24 cellular contexts compared by ENCODE assay signal in genomic region chr9:22529426-22530199, GRCh38.
DNase-seq lines count a peak whose midpoint lies in the region; ATAC-seq, FAIRE-seq and TF ChIP-seq lines count a peak whose summit lies in the region.
"Had no signal": no experiment of that assay in that cellular context is flagged by ENCODE, and none has a peak within 500 bp of the region (broad histone marks: within the 10 kb centered on the region; RNA-seq: fewer than 3 reads in every experiment).

No MANE protein-coding gene starts in this region.

- ATAC-seq in HepG2 (no peak), right lobe of liver (no peak), RWPE2 (ENCODE audit: low read depth) (peak; percentile 45; the same call in 1 of the 3 replicates), GM18861 (IDR thresholded peaks at IDR 0.05; ENCODE audit: unreplicated experiment) (no peak), esophagus mucosa (no peak)
- ATAC-seq: A549, natural killer cell, T-helper 17 cell had no signal

- intact Hi-C loops in HepG2 (cut with micrococcal nuclease; ENCODE audit: unreplicated experiment) (no loop called here), right lobe of liver (cut with DNase I) (no loop called here), esophagus squamous epithelium (cut with DNase I) (no loop called here)

- FAIRE-seq in HepG2 (lab: Jason Lieb, UNC): no peak
- FAIRE-seq: A549, GM12891, keratinocyte, small intestine had no signal

- CTCF ChIA-PET in HepG2 (lab: Yijun Ruan, JAX; ENCODE audit: low intra/inter-chr PET ratio, low total read pairs): no interaction called here

- TF ChIP-seq EP300 in HepG2 (IDR thresholded peaks at IDR 0.05; ENCODE audit: low read depth in 2 of 2, low read length in 2 of 2) (no peak), HepG2 (CRISPR knock-in tag; IDR thresholded peaks at IDR 0.05; ENCODE audit: borderline replicate concordance) (no peak)

- TF ChIP-seq CTCF in HepG2 (CRISPR knock-in tag; IDR thresholded peaks at IDR 0.05) (no peak), right lobe of liver (IDR thresholded peaks at IDR 0.05) (no peak), RWPE2 (IDR thresholded peaks at IDR 0.05; ENCODE audit: poor library complexity, severe bottlenecking) (no peak), esophagus squamous epithelium (IDR thresholded peaks at IDR 0.05) (no peak)

- no peak overlapping the region for H3K4me2 ChIP-seq in HepG2 (ENCODE audit: low read depth, low read length)
- H3K4me2 ChIP-seq: A549 had no signal

- TF ChIP-seq POLR2A in HepG2 (IDR thresholded peaks at IDR 0.05; ENCODE audit: insufficient read depth in 1 of 2, low read depth in 2 of 2, low read length in 2 of 2): no peak
- TF ChIP-seq POLR2A in right lobe of liver (IDR thresholded peaks at IDR 0.05): no peak
- TF ChIP-seq POLR2A in esophagus squamous epithelium (IDR thresholded peaks at IDR 0.05): no peak

- H3K4me1 ChIP-seq in HepG2 (ENCODE audit: insufficient read depth, low read length): no peaks in the 10 kb centered on the region
- H3K4me1 ChIP-seq in right lobe of liver: no peaks in the 10 kb centered on the region
- H3K4me1 ChIP-seq in RWPE2 (ENCODE audit: insufficient read depth, poor library complexity, severe bottlenecking): no peaks in the 10 kb centered on the region
- no peaks in the 10 kb centered on the region for H3K4me1 ChIP-seq in esophagus squamous epithelium
- H3K4me1 ChIP-seq: A549, SJSA1, upper lobe of left lung had no signal

- no peak overlapping the region for H3K4me3 ChIP-seq in HepG2 (replicated peaks in 1 of 3; ENCODE audit: insufficient read depth in 1 of 3, low read depth in 2 of 3, low read length in 3 of 3)
- no peak overlapping the region for H3K4me3 ChIP-seq in right lobe of liver
- no peak overlapping the region for H3K4me3 ChIP-seq in RWPE2 (ENCODE audit: severe bottlenecking)
- no peak overlapping the region for H3K4me3 ChIP-seq in esophagus squamous epithelium
- H3K4me3 ChIP-seq: A549, SJSA1, upper lobe of left lung had no signal

- no TSS peak for BruUV-seq in HepG2 (replicated peaks; lab: Mats Ljungman, UMichigan)

- H3K36me3 ChIP-seq in HepG2 (replicated peaks in 1 of 2; ENCODE audit: control insufficient read depth in 1 of 2, insufficient read depth in 2 of 2, low read length in 2 of 2) (no peaks in the 10 kb centered on the region), right lobe of liver (no peaks in the 10 kb centered on the region), RWPE2 (ENCODE audit: low read depth) (no peaks in the 10 kb centered on the region), esophagus squamous epithelium (no peaks in the 10 kb centered on the region)
- H3K36me3 ChIP-seq: SJSA1, upper lobe of left lung had no signal

- H3K9me3 ChIP-seq in HepG2 (ENCODE audit: low read length) (no peaks in the 10 kb centered on the region; the same call in 1 of the 2 replicates), right lobe of liver (no peaks in the 10 kb centered on the region), RWPE2 (ENCODE audit: severe bottlenecking) (no peaks in the 10 kb centered on the region), esophagus squamous epithelium (no peaks in the 10 kb centered on the region)
- H3K9me3 ChIP-seq: A549, SJSA1, upper lobe of left lung had no signal

- H3K27ac ChIP-seq in HepG2 (ENCODE audit: extremely low read length, insufficient read depth, low read length) (no peak overlapping the region), right lobe of liver (no peak overlapping the region), RWPE2 (ENCODE audit: poor library complexity, severe bottlenecking) (no peak overlapping the region), esophagus squamous epithelium (no peak overlapping the region)
- H3K27ac ChIP-seq: A549, SJSA1, upper lobe of left lung, VCaP had no signal

- DNase-seq in HepG2 (ENCODE audit: low spot score) (no peak), right lobe of liver (no peak), RWPE2 (ENCODE audit: low spot score) (no peak), glomerular visceral epithelial cell (ENCODE audit: extremely low spot score) (peak; percentile 21), esophagus squamous epithelium (lab: John Stamatoyannopoulos, UW) (no peak), NOMO-1 treated with dmso at 0.1 percent for 144 hours (lab: John Stamatoyannopoulos, UW; ENCODE audit: unreplicated experiment) (no peak)
- DNase-seq: activated CD4-positive, alpha-beta T cell treated with anti-CD3 and anti-CD28 coated beads, Interleukin-2, amount 50 U/mL, for 4 hours; C1 segment of cervical spinal cord; DMS153; effector memory CD4-positive, alpha-beta T cell; natural killer cell; NCI-H1105; OCI-M1; small intestine; stimulated activated CD4-positive, alpha-beta T cell treated with anti-CD3 and anti-CD28 coated beads, Interleukin-4, amount 100 ng/mL, for 1 hour; T-helper 17 cell; upper lobe of left lung had no signal

- H3K79me2 ChIP-seq in HepG2 (ENCODE audit: insufficient read depth, low read length): no peaks in the 10 kb centered on the region

- H2AFZ ChIP-seq in HepG2 (ENCODE audit: low read length): peak overlapping the region; percentile 63

- H3K27me3 ChIP-seq in HepG2 (ENCODE audit: control insufficient read depth in 1 of 2, insufficient read depth in 2 of 2, low read length in 2 of 2): no peaks in the 10 kb centered on the region
- no peaks in the 10 kb centered on the region for H3K27me3 ChIP-seq in right lobe of liver
- H3K27me3 ChIP-seq in RWPE2 (ENCODE audit: insufficient read depth, poor library complexity, severe bottlenecking): no peaks in the 10 kb centered on the region
- no peaks in the 10 kb centered on the region for H3K27me3 ChIP-seq in esophagus squamous epithelium
- H3K27me3 ChIP-seq: SJSA1, upper lobe of left lung had no signal

- WGBS in HepG2 (ENCODE audit: low lambda C conversion rate): under 1% methylated on average over 6 of the region's 6 CpGs
- WGBS in right lobe of liver (ENCODE audit: insufficient coverage, low coverage, low lambda C conversion rate, missing lambda C conversion rate): 40% methylated on average over 6 of the region's 6 CpGs
- WGBS in esophagus squamous epithelium, 2 donors: 41 to 51% methylated on average over 6 of the region's 6 CpGs

- H3K9ac ChIP-seq in HepG2 (ENCODE audit: insufficient read depth, low read depth, low read length): no peak overlapping the region

- in situ Hi-C loops in HepG2 (cut with HindIII; ENCODE audit: extremely low pct_ligation_motif_present, low pct_unique_long_range_greater_than_20kb): no loop called here

- no peak for TF ChIP-seq RAD21 in HepG2 (CRISPR knock-in tag; IDR thresholded peaks at IDR 0.05)

- POLR2A ChIA-PET in HepG2 (lab: Yijun Ruan, JAX): no interaction called here

- no peaks in the 10 kb centered on the region for H4K20me1 ChIP-seq in HepG2 (ENCODE audit: insufficient read depth, low read length)

TF ChIP-seq in HepG2, 621 proteins besides CTCF, POLR2A, EP300 and RAD21:
- no peak for TF ChIP-seq NFRKB (IDR thresholded peaks at IDR 0.05)
- TF ChIP-seq ZSCAN25 (CRISPR knock-in tag; IDR thresholded peaks at IDR 0.05): no peak
- no peak for TF ChIP-seq ERF (CRISPR knock-in tag; IDR thresholded peaks at IDR 0.05)
- no peak for TF ChIP-seq ZNF362 (CRISPR knock-in tag; IDR thresholded peaks at IDR 0.05; ENCODE audit: borderline replicate concordance)
- TF ChIP-seq ATF5 (CRISPR knock-in tag; IDR thresholded peaks at IDR 0.05; ENCODE audit: low read depth): no peak
- no peak for TF ChIP-seq ZNF580 (CRISPR knock-in tag; IDR thresholded peaks at IDR 0.05; ENCODE audit: borderline replicate concordance, low read depth)
- TF ChIP-seq FOSL1 (CRISPR knock-in tag; IDR thresholded peaks at IDR 0.05; ENCODE audit: borderline replicate concordance): no peak
- no peak for TF ChIP-seq SIX4 (CRISPR knock-in tag; IDR thresholded peaks at IDR 0.05)
- no peak for TF ChIP-seq ZMYM4 (CRISPR knock-in tag; IDR thresholded peaks at IDR 0.05)
- TF ChIP-seq SALL1 (CRISPR knock-in tag; IDR thresholded peaks at IDR 0.05): no peak
- no peak for TF ChIP-seq YEATS2 (CRISPR knock-in tag; IDR thresholded peaks at IDR 0.05; ENCODE audit: borderline replicate concordance)
- TF ChIP-seq SMARCC2 (IDR thresholded peaks at IDR 0.05): no peak
- no peak for TF ChIP-seq ZNF263 (CRISPR knock-in tag; IDR thresholded peaks at IDR 0.05)
- TF ChIP-seq ZNF773 (CRISPR knock-in tag; IDR thresholded peaks at IDR 0.05; ENCODE audit: borderline replicate concordance): no peak
- no peak for TF ChIP-seq ZNF124 (CRISPR knock-in tag; IDR thresholded peaks at IDR 0.05)
- TF ChIP-seq SRSF4 (IDR thresholded peaks at IDR 0.05; ENCODE audit: low read depth, low read length, poor library complexity, severe bottlenecking): no peak
- TF ChIP-seq RAD51 (IDR thresholded peaks at IDR 0.05; ENCODE audit: borderline replicate concordance): no peak
- no peak for TF ChIP-seq EEA1 (CRISPR knock-in tag; IDR thresholded peaks at IDR 0.05; ENCODE audit: borderline replicate concordance)
- TF ChIP-seq AHR (CRISPR knock-in tag; IDR thresholded peaks at IDR 0.05): no peak
- no peak for TF ChIP-seq SIN3A (IDR thresholded peaks at IDR 0.05; ENCODE audit: borderline replicate concordance, low read depth, low read length)
